In genomic region chr9:82511626-82512025, GRCh38 we compare ENCODE assay signal across 40 cellular contexts.
"Had no signal": no experiment of that assay in that cellular context is flagged by ENCODE, and none has a peak within 500 bp of the region (broad histone marks: within the 10 kb centered on the region; RNA-seq: fewer than 3 reads in every experiment).

No MANE protein-coding gene starts in this region.

- ATAC-seq: activated CD4-positive, alpha-beta T cell treated with anti-CD3 and anti-CD28 coated beads for 36 hours; activated CD4-positive, CD25-positive, alpha-beta regulatory T cell treated with anti-CD3 and anti-CD28 coated beads, Interleukin-2, amount 50 U/mL, for 24 hours; activated CD8-positive, alpha-beta memory T cell treated with anti-CD3 and anti-CD28 coated beads, Interleukin-2, amount 10 ng/mL, durations not matched to agents 7 days and 5 days; activated CD8-positive, alpha-beta T cell treated with anti-CD3 and anti-CD28 coated beads, Interleukin-2, amount 10 ng/mL, durations not matched to agents 7 days and 5 days; activated naive CD8-positive, alpha-beta T cell treated with anti-CD3 and anti-CD28 coated beads, Interleukin-2, amount 50 U/mL, for 24 hours; WTC11 had no signal

- H3K4me3 ChIP-seq: ascending aorta, cardiac muscle cell had no signal

- H3K27me3 Mint-ChIP-seq: activated CD4-positive, alpha-beta memory T cell treated with anti-CD3 and anti-CD28 coated beads, Interleukin-2, amount 10 ng/mL, durations not matched to agents 7 days and 5 days; activated CD4-positive, alpha-beta T cell treated with anti-CD3 and anti-CD28 coated beads for 36 hours; activated CD4-positive, alpha-beta T cell treated with anti-CD3 and anti-CD28 coated beads, Interleukin-2, amount 10 ng/mL, durations not matched to agents 7 days and 5 days; activated CD8-positive, alpha-beta memory T cell treated with anti-CD3 and anti-CD28 coated beads, Interleukin-2, amount 10 ng/mL, durations not matched to agents 7 days and 5 days; activated naive CD4-positive, alpha-beta T cell treated with anti-CD3 and anti-CD28 coated beads, Interleukin-2, amount 10 ng/mL, durations not matched to agents 7 days and 5 days; activated naive CD4-positive, alpha-beta T cell treated with anti-CD3 and anti-CD28 coated beads, Interleukin-2, amount 50 U/mL, for 24 hours; activated naive CD8-positive, alpha-beta T cell; activated naive CD8-positive, alpha-beta T cell treated with anti-CD3 and anti-CD28 coated beads, Interleukin-2, amount 50 U/mL, for 24 hours; activated T-cell treated with anti-CD3 and anti-CD28 coated beads, Interleukin-2, amount 50 U/mL, for 24 hours; central memory CD8-positive, alpha-beta T cell had no signal

- H3K27ac Mint-ChIP-seq: activated CD4-positive, alpha-beta memory T cell treated with anti-CD3 and anti-CD28 coated beads, Interleukin-2, amount 10 ng/mL, durations not matched to agents 7 days and 5 days; activated CD4-positive, alpha-beta T cell treated with anti-CD3 and anti-CD28 coated beads for 36 hours; activated CD4-positive, alpha-beta T cell treated with anti-CD3 and anti-CD28 coated beads, Interleukin-2, amount 10 ng/mL, durations not matched to agents 7 days and 5 days; activated CD8-positive, alpha-beta memory T cell treated with anti-CD3 and anti-CD28 coated beads, Interleukin-2, amount 10 ng/mL, durations not matched to agents 7 days and 5 days; activated CD8-positive, alpha-beta T cell treated with anti-CD3 and anti-CD28 coated beads, Interleukin-2, amount 10 ng/mL, durations not matched to agents 7 days and 5 days; activated naive CD4-positive, alpha-beta T cell treated with anti-CD3 and anti-CD28 coated beads, Interleukin-2, amount 10 ng/mL, durations not matched to agents 7 days and 5 days; activated naive CD4-positive, alpha-beta T cell treated with anti-CD3 and anti-CD28 coated beads, Interleukin-2, amount 50 U/mL, for 24 hours; activated naive CD8-positive, alpha-beta T cell; activated naive CD8-positive, alpha-beta T cell treated with anti-CD3 and anti-CD28 coated beads, Interleukin-2, amount 10 ng/mL, durations not matched to agents 7 days and 5 days; activated naive CD8-positive, alpha-beta T cell treated with anti-CD3 and anti-CD28 coated beads, Interleukin-2, amount 50 U/mL, for 24 hours; activated T-cell treated with anti-CD3 and anti-CD28 coated beads, Interleukin-2, amount 50 U/mL, for 24 hours; activated T-helper 2 cell treated with anti-CD3 and anti-CD28 coated beads, Interferon-gamma antibody, Interleukin-2, Interleukin-4, amounts not matched to agents 10 μg/mL and 5 μg/mL and 100 μg/mL, durations not matched to agents 14 hours and 24 hours and 36 hours; brain; T-helper 1 cell treated with Interleukin-12 subunit alpha and Interleukin-12 subunit beta and Interleukin-4 antibody, amounts not matched to agents 30 μg/mL and 1 μg/mL, for 36 hours; T-helper 2 cell treated with Interferon-gamma antibody and Interleukin-4, amounts not matched to agents 5 μg/mL and 100 μg/mL, for 36 hours; WTC11 had no signal

- DNase-seq: activated CD4-positive, alpha-beta memory T cell treated with anti-CD3 and anti-CD28 coated beads, Interleukin-2, amount 10 ng/mL, durations not matched to agents 7 days and 5 days; activated CD4-positive, alpha-beta T cell treated with anti-CD3 and anti-CD28 coated beads for 1 hour; activated CD4-positive, alpha-beta T cell treated with anti-CD3 and anti-CD28 coated beads for 36 hours; activated CD4-positive, alpha-beta T cell treated with anti-CD3 and anti-CD28 coated beads for 48 hours; activated CD4-positive, alpha-beta T cell treated with anti-CD3 and anti-CD28 coated beads, Interleukin-2, amount 10 ng/mL, durations not matched to agents 7 days and 5 days; activated CD4-positive, alpha-beta T cell treated with anti-CD3 and anti-CD28 coated beads, Interleukin-2, amount 50 U/mL, for 48 hours; activated CD4-positive, CD25-positive, alpha-beta regulatory T cell; activated CD8-positive, alpha-beta memory T cell treated with anti-CD3 and anti-CD28 coated beads for 24 hours; activated CD8-positive, alpha-beta memory T cell treated with anti-CD3 and anti-CD28 coated beads, Interleukin-2, amount 10 ng/mL, durations not matched to agents 7 days and 5 days; activated CD8-positive, alpha-beta memory T cell treated with anti-CD3 and anti-CD28 coated beads, Interleukin-2, amount 50 U/mL, for 48 hours; activated CD8-positive, alpha-beta T cell treated with anti-CD3 and anti-CD28 coated beads, Interleukin-2, amount 10 ng/mL, durations not matched to agents 7 days and 5 days; activated effector memory CD4-positive, alpha-beta T cell treated with Interleukin-2 at 50 U/mL for 16 hours; activated gamma-delta T cell; activated naive CD4-positive, alpha-beta T cell treated with anti-CD3 and anti-CD28 coated beads, Interleukin-2, amount 10 ng/mL, durations not matched to agents 7 days and 5 days; activated naive CD4-positive, alpha-beta T cell treated with Interleukin-2 at 50 U/mL for 16 hours; activated naive CD8-positive, alpha-beta T cell treated with anti-CD3 and anti-CD28 coated beads, Interleukin-2, amount 10 ng/mL, durations not matched to agents 7 days and 5 days; activated naive CD8-positive, alpha-beta T cell treated with anti-CD3 and anti-CD28 coated beads, Interleukin-2, amount 50 U/mL, for 24 hours; activated T-cell treated with anti-CD3 and anti-CD28 coated beads, Interleukin-2, amount 50 U/mL, for 24 hours; activated T-cell treated with anti-CD3 and anti-CD28 coated beads, Interleukin-2, amount 50 U/mL, for 48 hours; amygdala; anterior cingulate cortex; caudate nucleus; cerebellar nuclear complex; T-helper 1 cell; T-helper 2 cell; T-helper 9 cell had no signal

- H3K27ac ChIP-seq: ascending aorta, cardiac muscle cell, VCaP had no signal

- FAIRE-seq: bronchial epithelial cell, TTC549 had no signal

- H3K9me3 ChIP-seq: ascending aorta had no signal

- H3K36me3 ChIP-seq: ascending aorta, cardiac muscle cell had no signal

- H3K27me3 ChIP-seq: ascending aorta had no signal

- H3K4me1 Mint-ChIP-seq: activated CD4-positive, alpha-beta memory T cell treated with anti-CD3 and anti-CD28 coated beads, Interleukin-2, amount 10 ng/mL, durations not matched to agents 7 days and 5 days; activated CD4-positive, alpha-beta T cell treated with anti-CD3 and anti-CD28 coated beads for 36 hours; activated CD4-positive, alpha-beta T cell treated with anti-CD3 and anti-CD28 coated beads, Interleukin-2, amount 10 ng/mL, durations not matched to agents 7 days and 5 days; activated CD8-positive, alpha-beta memory T cell treated with anti-CD3 and anti-CD28 coated beads, Interleukin-2, amount 10 ng/mL, durations not matched to agents 7 days and 5 days; activated naive CD4-positive, alpha-beta T cell treated with anti-CD3 and anti-CD28 coated beads, Interleukin-2, amount 10 ng/mL, durations not matched to agents 7 days and 5 days; activated naive CD4-positive, alpha-beta T cell treated with anti-CD3 and anti-CD28 coated beads, Interleukin-2, amount 50 U/mL, for 24 hours; activated naive CD8-positive, alpha-beta T cell treated with anti-CD3 and anti-CD28 coated beads, Interleukin-2, amount 10 ng/mL, durations not matched to agents 7 days and 5 days; activated naive CD8-positive, alpha-beta T cell treated with anti-CD3 and anti-CD28 coated beads, Interleukin-2, amount 50 U/mL, for 24 hours; brain; central memory CD8-positive, alpha-beta T cell; WTC11 had no signal

- H3K36me3 Mint-ChIP-seq: activated CD8-positive, alpha-beta memory T cell treated with anti-CD3 and anti-CD28 coated beads, Interleukin-2, amount 10 ng/mL, durations not matched to agents 7 days and 5 days; activated naive CD4-positive, alpha-beta T cell treated with anti-CD3 and anti-CD28 coated beads, Interleukin-2, amount 10 ng/mL, durations not matched to agents 7 days and 5 days; activated naive CD4-positive, alpha-beta T cell treated with anti-CD3 and anti-CD28 coated beads, Interleukin-2, amount 50 U/mL, for 24 hours; activated naive CD8-positive, alpha-beta T cell; activated naive CD8-positive, alpha-beta T cell treated with anti-CD3 and anti-CD28 coated beads, Interleukin-2, amount 10 ng/mL, durations not matched to agents 7 days and 5 days; WTC11 had no signal

- H3K4me3 Mint-ChIP-seq: activated CD4-positive, alpha-beta memory T cell treated with anti-CD3 and anti-CD28 coated beads, Interleukin-2, amount 10 ng/mL, durations not matched to agents 7 days and 5 days; activated CD4-positive, alpha-beta T cell treated with anti-CD3 and anti-CD28 coated beads for 36 hours; activated CD4-positive, alpha-beta T cell treated with anti-CD3 and anti-CD28 coated beads, Interleukin-2, amount 10 ng/mL, durations not matched to agents 7 days and 5 days; activated CD8-positive, alpha-beta memory T cell treated with anti-CD3 and anti-CD28 coated beads, Interleukin-2, amount 10 ng/mL, durations not matched to agents 7 days and 5 days; activated CD8-positive, alpha-beta T cell treated with anti-CD3 and anti-CD28 coated beads, Interleukin-2, amount 10 ng/mL, durations not matched to agents 7 days and 5 days; activated naive CD4-positive, alpha-beta T cell treated with anti-CD3 and anti-CD28 coated beads, Interleukin-2, amount 10 ng/mL, durations not matched to agents 7 days and 5 days; activated naive CD4-positive, alpha-beta T cell treated with anti-CD3 and anti-CD28 coated beads, Interleukin-2, amount 50 U/mL, for 24 hours; activated naive CD8-positive, alpha-beta T cell; activated naive CD8-positive, alpha-beta T cell treated with anti-CD3 and anti-CD28 coated beads, Interleukin-2, amount 10 ng/mL, durations not matched to agents 7 days and 5 days; activated naive CD8-positive, alpha-beta T cell treated with anti-CD3 and anti-CD28 coated beads, Interleukin-2, amount 50 U/mL, for 24 hours; activated T-cell treated with anti-CD3 and anti-CD28 coated beads, Interleukin-2, amount 50 U/mL, for 24 hours; brain; central memory CD8-positive, alpha-beta T cell; T-helper 1 cell treated with Interleukin-12 subunit alpha and Interleukin-12 subunit beta and Interleukin-4 antibody, amounts not matched to agents 30 μg/mL and 1 μg/mL, for 36 hours; T-helper 2 cell treated with Interferon-gamma antibody and Interleukin-4, amounts not matched to agents 5 μg/mL and 100 μg/mL, for 36 hours; WTC11 had no signal
